ENCODE assay signal across 2 cellular contexts in the genomic region with DNA sequence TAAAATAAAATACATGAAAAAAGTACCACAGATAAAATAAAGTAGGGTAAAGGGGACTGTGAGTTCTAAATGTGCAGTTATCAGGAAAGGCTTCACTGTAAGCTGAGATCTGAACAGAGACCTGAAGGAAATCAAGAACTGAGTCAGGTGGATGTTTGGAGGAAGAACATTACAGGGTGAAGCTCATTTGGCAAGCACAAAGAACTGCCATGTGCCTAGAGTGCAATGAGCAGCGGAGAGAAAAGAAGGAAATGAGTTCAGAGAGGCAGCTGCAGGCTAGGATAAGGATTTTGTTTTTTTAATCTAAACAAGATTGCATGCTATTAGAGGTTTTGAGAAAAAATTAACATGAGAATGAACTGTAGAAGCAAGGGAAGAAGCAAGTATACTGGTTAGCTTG.
TF ChIP-seq lines count a peak whose summit lies in the region.

No MANE protein-coding gene starts in this region.

TF ChIP-seq in GM23338, 12 proteins besides CTCF, POLR2A, EP300 and RAD21 (continued from another document):
- TF ChIP-seq, protein P1, sequence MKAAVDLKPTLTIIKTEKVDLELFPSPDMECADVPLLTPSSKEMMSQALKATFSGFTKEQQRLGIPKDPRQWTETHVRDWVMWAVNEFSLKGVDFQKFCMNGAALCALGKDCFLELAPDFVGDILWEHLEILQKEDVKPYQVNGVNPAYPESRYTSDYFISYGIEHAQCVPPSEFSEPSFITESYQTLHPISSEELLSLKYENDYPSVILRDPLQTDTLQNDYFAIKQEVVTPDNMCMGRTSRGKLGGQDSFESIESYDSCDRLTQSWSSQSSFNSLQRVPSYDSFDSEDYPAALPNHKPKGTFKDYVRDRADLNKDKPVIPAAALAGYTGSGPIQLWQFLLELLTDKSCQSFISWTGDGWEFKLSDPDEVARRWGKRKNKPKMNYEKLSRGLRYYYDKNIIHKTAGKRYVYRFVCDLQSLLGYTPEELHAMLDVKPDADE (IDR thresholded peaks at IDR 0.05) = no peak
- no peak for TF ChIP-seq JUNB (IDR thresholded peaks at IDR 0.05; ENCODE audit: unreplicated experiment)
- TF ChIP-seq, protein P2, sequence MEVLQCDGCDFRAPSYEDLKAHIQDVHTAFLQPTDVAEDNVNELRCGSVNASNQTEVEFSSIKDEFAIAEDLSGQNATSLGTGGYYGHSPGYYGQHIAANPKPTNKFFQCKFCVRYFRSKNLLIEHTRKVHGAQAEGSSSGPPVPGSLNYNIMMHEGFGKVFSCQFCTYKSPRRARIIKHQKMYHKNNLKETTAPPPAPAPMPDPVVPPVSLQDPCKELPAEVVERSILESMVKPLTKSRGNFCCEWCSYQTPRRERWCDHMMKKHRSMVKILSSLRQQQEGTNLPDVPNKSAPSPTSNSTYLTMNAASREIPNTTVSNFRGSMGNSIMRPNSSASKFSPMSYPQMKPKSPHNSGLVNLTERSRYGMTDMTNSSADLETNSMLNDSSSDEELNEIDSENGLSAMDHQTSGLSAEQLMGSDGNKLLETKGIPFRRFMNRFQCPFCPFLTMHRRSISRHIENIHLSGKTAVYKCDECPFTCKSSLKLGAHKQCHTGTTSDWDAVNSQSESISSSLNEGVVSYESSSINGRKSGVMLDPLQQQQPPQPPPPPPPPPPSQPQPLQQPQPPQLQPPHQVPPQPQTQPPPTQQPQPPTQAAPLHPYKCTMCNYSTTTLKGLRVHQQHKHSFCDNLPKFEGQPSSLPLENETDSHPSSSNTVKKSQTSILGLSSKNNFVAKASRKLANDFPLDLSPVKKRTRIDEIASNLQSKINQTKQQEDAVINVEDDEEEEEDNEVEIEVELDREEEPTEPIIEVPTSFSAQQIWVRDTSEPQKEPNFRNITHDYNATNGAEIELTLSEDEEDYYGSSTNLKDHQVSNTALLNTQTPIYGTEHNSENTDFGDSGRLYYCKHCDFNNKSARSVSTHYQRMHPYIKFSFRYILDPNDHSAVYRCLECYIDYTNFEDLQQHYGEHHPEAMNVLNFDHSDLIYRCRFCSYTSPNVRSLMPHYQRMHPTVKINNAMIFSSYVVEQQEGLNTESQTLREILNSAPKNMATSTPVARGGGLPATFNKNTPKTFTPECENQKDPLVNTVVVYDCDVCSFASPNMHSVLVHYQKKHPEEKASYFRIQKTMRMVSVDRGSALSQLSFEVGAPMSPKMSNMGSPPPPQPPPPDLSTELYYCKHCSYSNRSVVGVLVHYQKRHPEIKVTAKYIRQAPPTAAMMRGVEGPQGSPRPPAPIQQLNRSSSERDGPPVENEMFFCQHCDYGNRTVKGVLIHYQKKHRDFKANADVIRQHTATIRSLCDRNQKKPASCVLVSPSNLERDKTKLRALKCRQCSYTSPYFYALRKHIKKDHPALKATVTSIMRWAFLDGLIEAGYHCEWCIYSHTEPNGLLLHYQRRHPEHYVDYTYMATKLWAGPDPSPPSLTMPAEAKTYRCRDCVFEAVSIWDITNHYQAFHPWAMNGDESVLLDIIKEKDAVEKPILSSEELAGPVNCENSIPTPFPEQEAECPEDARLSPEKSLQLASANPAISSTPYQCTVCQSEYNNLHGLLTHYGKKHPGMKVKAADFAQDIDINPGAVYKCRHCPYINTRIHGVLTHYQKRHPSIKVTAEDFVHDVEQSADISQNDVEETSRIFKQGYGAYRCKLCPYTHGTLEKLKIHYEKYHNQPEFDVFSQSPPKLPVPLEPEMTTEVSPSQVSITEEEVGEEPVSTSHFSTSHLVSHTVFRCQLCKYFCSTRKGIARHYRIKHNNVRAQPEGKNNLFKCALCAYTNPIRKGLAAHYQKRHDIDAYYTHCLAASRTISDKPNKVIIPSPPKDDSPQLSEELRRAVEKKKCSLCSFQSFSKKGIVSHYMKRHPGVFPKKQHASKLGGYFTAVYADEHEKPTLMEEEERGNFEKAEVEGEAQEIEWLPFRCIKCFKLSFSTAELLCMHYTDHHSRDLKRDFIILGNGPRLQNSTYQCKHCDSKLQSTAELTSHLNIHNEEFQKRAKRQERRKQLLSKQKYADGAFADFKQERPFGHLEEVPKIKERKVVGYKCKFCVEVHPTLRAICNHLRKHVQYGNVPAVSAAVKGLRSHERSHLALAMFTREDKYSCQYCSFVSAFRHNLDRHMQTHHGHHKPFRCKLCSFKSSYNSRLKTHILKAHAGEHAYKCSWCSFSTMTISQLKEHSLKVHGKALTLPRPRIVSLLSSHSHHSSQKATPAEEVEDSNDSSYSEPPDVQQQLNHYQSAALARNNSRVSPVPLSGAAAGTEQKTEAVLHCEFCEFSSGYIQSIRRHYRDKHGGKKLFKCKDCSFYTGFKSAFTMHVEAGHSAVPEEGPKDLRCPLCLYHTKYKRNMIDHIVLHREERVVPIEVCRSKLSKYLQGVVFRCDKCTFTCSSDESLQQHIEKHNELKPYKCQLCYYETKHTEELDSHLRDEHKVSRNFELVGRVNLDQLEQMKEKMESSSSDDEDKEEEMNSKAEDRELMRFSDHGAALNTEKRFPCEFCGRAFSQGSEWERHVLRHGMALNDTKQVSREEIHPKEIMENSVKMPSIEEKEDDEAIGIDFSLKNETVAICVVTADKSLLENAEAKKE (CRISPR knock-in tag; IDR thresholded peaks at IDR 0.05) = no peak
- no peak for TF ChIP-seq NANOG (IDR thresholded peaks at IDR 0.05; ENCODE audit: borderline replicate concordance)
- TF ChIP-seq, protein P3, sequence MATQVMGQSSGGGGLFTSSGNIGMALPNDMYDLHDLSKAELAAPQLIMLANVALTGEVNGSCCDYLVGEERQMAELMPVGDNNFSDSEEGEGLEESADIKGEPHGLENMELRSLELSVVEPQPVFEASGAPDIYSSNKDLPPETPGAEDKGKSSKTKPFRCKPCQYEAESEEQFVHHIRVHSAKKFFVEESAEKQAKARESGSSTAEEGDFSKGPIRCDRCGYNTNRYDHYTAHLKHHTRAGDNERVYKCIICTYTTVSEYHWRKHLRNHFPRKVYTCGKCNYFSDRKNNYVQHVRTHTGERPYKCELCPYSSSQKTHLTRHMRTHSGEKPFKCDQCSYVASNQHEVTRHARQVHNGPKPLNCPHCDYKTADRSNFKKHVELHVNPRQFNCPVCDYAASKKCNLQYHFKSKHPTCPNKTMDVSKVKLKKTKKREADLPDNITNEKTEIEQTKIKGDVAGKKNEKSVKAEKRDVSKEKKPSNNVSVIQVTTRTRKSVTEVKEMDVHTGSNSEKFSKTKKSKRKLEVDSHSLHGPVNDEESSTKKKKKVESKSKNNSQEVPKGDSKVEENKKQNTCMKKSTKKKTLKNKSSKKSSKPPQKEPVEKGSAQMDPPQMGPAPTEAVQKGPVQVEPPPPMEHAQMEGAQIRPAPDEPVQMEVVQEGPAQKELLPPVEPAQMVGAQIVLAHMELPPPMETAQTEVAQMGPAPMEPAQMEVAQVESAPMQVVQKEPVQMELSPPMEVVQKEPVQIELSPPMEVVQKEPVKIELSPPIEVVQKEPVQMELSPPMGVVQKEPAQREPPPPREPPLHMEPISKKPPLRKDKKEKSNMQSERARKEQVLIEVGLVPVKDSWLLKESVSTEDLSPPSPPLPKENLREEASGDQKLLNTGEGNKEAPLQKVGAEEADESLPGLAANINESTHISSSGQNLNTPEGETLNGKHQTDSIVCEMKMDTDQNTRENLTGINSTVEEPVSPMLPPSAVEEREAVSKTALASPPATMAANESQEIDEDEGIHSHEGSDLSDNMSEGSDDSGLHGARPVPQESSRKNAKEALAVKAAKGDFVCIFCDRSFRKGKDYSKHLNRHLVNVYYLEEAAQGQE (IDR thresholded peaks at IDR 0.05; ENCODE audit: unreplicated experiment) = no peak
- TF ChIP-seq STAT1 (IDR thresholded peaks at IDR 0.05; ENCODE audit: unreplicated experiment) = no peak
- no peak for TF ChIP-seq ZNF114 (CRISPR knock-in tag; IDR thresholded peaks at IDR 0.05)
- TF ChIP-seq EZH2phosphoT487 (IDR thresholded peaks at IDR 0.05; ENCODE audit: unreplicated experiment) = no peak

TF ChIP-seq in endothelial cell of umbilical vein, 7 proteins besides CTCF, POLR2A, EP300 and RAD21 (continued from another document):
- peak; percentile 19 for TF ChIP-seq FOS (IDR thresholded peaks at IDR 0.05; ENCODE audit: borderline replicate concordance, insufficient read depth, low read length)
- no peak for TF ChIP-seq MYC (IDR thresholded peaks at IDR 0.05; ENCODE audit: low read depth, low read length)
- TF ChIP-seq POLR2AphosphoS5 (IDR thresholded peaks at IDR 0.05; ENCODE audit: insufficient read depth, low read depth, low read length) = peak; percentile 41
- TF ChIP-seq EZH2 (IDR thresholded peaks at IDR 0.05; ENCODE audit: borderline replicate concordance, low read depth, low read length, severe bottlenecking) = no peak
